In the genomic region with DNA sequence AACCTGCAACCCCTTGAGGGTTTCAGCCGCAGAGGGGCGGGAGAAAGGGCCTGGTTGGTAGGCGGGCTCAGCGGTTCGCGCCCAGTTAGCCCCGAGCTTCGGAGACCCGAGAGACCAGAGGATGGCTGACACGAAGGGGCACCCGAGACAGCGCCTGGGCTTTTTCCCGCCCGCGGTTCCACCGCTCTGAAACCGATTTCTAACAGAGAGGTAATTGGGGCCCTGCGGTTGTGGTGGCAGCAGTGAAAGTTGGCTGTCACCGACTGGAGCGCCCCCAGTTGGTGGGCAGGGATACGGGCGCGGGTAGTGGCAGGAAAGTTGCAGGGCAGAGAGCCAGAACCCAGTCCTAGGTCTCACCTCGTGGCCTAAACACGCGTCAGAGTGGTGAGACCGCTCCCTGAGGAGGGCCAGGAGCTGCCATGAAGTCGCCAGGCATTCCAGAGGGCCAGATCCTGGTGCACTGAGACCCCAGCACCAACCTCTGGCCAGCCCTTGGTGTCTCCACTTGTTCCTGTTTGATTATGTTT, we compare ENCODE assay signal across 8 cellular contexts. TPM values are rescaled to one million over a fixed set of nuclear protein-coding genes. Genes with fewer than 3 reads are reported as not detected.
A peak's percentile ranks its signal among the peaks of the same experiment; 100 is the strongest.
DNase-seq lines count a peak whose midpoint lies in the region; ATAC-seq and TF ChIP-seq lines count a peak whose summit lies in the region.

No MANE protein-coding gene starts in this region.

- ATAC-seq in CD4-positive, CD25-positive, alpha-beta regulatory T cell (ENCODE audit: low read depth in 2 of 2): peak; percentile 76 to 77
- peak; percentile 46 for ATAC-seq in GM19452 (IDR thresholded peaks at IDR 0.05; ENCODE audit: unreplicated experiment)

- peak overlapping the region; percentile 68 for H3K27ac ChIP-seq in CD4-positive, CD25-positive, alpha-beta regulatory T cell (ENCODE audit: insufficient read depth, low read length, poor library complexity, severe bottlenecking)
- peak overlapping the region; percentile 84 for H3K27ac ChIP-seq in muscle layer of duodenum (ENCODE audit: low read length)

- peaks cover 8% of the 10 kb centered on the region for H3K36me3 Mint-ChIP-seq in CD4-positive, CD25-positive, alpha-beta regulatory T cell

- peaks cover 0 to 22% (median 7%) of the 10 kb centered on the region in 4 donors for H3K4me1 Mint-ChIP-seq in CD4-positive, CD25-positive, alpha-beta regulatory T cell

- peak overlapping the region; percentile 82 for H3K4me3 ChIP-seq in CD4-positive, CD25-positive, alpha-beta regulatory T cell (ENCODE audit: low read depth, low read length)
- peak overlapping the region; percentile 93 for H3K4me3 ChIP-seq in epithelial cell of esophagus (ENCODE audit: low read length)
- H3K4me3 ChIP-seq in muscle layer of duodenum (ENCODE audit: low read depth in 1 of 2, low read length in 2 of 2): peak overlapping the region; percentile 84 to 85

- H3K4me3 Mint-ChIP-seq in CD4-positive, CD25-positive, alpha-beta regulatory T cell: peak overlapping the region; percentile 93 to 95 (median 94)

- H3K27ac Mint-ChIP-seq in CD4-positive, CD25-positive, alpha-beta regulatory T cell: peak overlapping the region; percentile 77 to 93 (median 91)

- TF ChIP-seq CTCF in epithelial cell of esophagus (IDR thresholded peaks at IDR 0.05; ENCODE audit: insufficient read depth, low read depth, low read length, missing control alignments): peak; percentile 89

- DNase-seq in CD4-positive, CD25-positive, alpha-beta regulatory T cell: peak; percentile 74 to 89 (median 82)
- DNase-seq in HK-2 (ENCODE audit: unreplicated experiment) (peak; percentile 76), NOMO-1 treated with dmso at 0.1 percent for 144 hours (lab: John Stamatoyannopoulos, UW; ENCODE audit: unreplicated experiment) (peak; percentile 91), epithelial cell of esophagus (ENCODE audit: low read depth) (peak; percentile 78)
- peak; percentile 94 for DNase-seq in activated CD8-positive, alpha-beta memory T cell treated with anti-CD3 and anti-CD28 coated beads, Interleukin-2, amount 50 U/mL, for 48 hours
- peak; percentile 81 to 89 for DNase-seq in stimulated activated CD8-positive, alpha-beta memory T cell treated with anti-CD3 and anti-CD28 coated beads, Interleukin-7, amount 100 ng/mL, for 48 hours (ENCODE audit: extremely low read depth in 1 of 2, low read depth in 1 of 2)

- H3K27me3 ChIP-seq in CD4-positive, CD25-positive, alpha-beta regulatory T cell (ENCODE audit: control insufficient read depth, insufficient read depth, low read length): no peaks in the 10 kb centered on the region
- H3K27me3 ChIP-seq in muscle layer of duodenum (ENCODE audit: low read depth, low read length): no peaks in the 10 kb centered on the region

- peaks cover 27% of the 10 kb centered on the region for H3K27me3 Mint-ChIP-seq in CD4-positive, CD25-positive, alpha-beta regulatory T cell

- H3K4me1 ChIP-seq in CD4-positive, CD25-positive, alpha-beta regulatory T cell (ENCODE audit: control insufficient read depth, insufficient read depth, low read length, poor library complexity, severe bottlenecking): peaks cover 15% of the 10 kb centered on the region
- peaks cover 0 to 6% of the 10 kb centered on the region in 2 donors for H3K4me1 ChIP-seq in muscle layer of duodenum (ENCODE audit: control insufficient read depth in 1 of 2, insufficient read depth in 2 of 2, low read length in 2 of 2)

- peaks cover 0 to 3% (median 0%) of the 10 kb centered on the region in 7 donors for H3K9me3 Mint-ChIP-seq in CD4-positive, CD25-positive, alpha-beta regulatory T cell

- H3K9me3 ChIP-seq in CD4-positive, CD25-positive, alpha-beta regulatory T cell (ENCODE audit: control insufficient read depth in 2 of 2, low read length in 2 of 2): no peaks in the 10 kb centered on the region
- no peaks in the 10 kb centered on the region for H3K9me3 ChIP-seq in muscle layer of duodenum (ENCODE audit: control insufficient read depth in 1 of 2, low read length in 2 of 2)

- peaks cover 9% of the 10 kb centered on the region for H3K36me3 ChIP-seq in CD4-positive, CD25-positive, alpha-beta regulatory T cell (ENCODE audit: control insufficient read depth, insufficient read depth, low read length)
- peaks cover 9 to 10% of the 10 kb centered on the region in 2 donors for H3K36me3 ChIP-seq in muscle layer of duodenum (ENCODE audit: control insufficient read depth in 1 of 2, insufficient read depth in 2 of 2, low read length in 2 of 2)

RNA-seq across cellular contexts. Expression of gene ELL3, which starts 0.6 kb away (rescaled TPM):
- 0.99 TPM for total RNA-seq in CD4-positive, CD25-positive, alpha-beta regulatory T cell
- polyA plus RNA-seq in CD4-positive, CD25-positive, alpha-beta regulatory T cell: 1 to 10 TPM in 2 of 4 donors, under 1 TPM in 1, not detected in 1; 0.23 to 2.2 (median 1.8) TPM

RNA-seq across cellular contexts. Expression of gene SERF2, which starts 14.8 kb away (rescaled TPM):
- 400 TPM for total RNA-seq in CD4-positive, CD25-positive, alpha-beta regulatory T cell
- 1,000 to 10,000 TPM; 1,866 to 2,414 (median 2,080) TPM for polyA plus RNA-seq in CD4-positive, CD25-positive, alpha-beta regulatory T cell

RNA-seq across cellular contexts. Expression of gene SERINC4, which starts 22.7 kb away (rescaled TPM):
- total RNA-seq in CD4-positive, CD25-positive, alpha-beta regulatory T cell: not detected
- polyA plus RNA-seq in CD4-positive, CD25-positive, alpha-beta regulatory T cell: 1 to 10 TPM; 1.2 to 2.8 (median 2.3) TPM

RNA-seq across cellular contexts. Expression of gene HYPK, which starts 23.0 kb away (rescaled TPM):
- total RNA-seq in CD4-positive, CD25-positive, alpha-beta regulatory T cell: 19.7 TPM
- polyA plus RNA-seq in CD4-positive, CD25-positive, alpha-beta regulatory T cell: 10 to 100 TPM in 3 of 4 donors, 1 to 10 TPM in 1; 6.4 to 15.2 (median 11.8) TPM

RNA-seq across cellular contexts. Expression of gene PDIA3, which starts 31.1 kb away (rescaled TPM):
- 156 TPM for total RNA-seq in CD4-positive, CD25-positive, alpha-beta regulatory T cell
- polyA plus RNA-seq in CD4-positive, CD25-positive, alpha-beta regulatory T cell: 100 to 1,000 TPM; 204 to 305 (median 256) TPM

Comparison
In these comparisons a context has a peak if more than half of its experiments do, and no peak if none do; other contexts are left out.
1. Peak in every context shown above with its lines: DNase-seq, ATAC-seq, H3K4me3 ChIP-seq and H3K27ac ChIP-seq.